23 cellular contexts compared by ENCODE assay signal in the genomic region with DNA sequence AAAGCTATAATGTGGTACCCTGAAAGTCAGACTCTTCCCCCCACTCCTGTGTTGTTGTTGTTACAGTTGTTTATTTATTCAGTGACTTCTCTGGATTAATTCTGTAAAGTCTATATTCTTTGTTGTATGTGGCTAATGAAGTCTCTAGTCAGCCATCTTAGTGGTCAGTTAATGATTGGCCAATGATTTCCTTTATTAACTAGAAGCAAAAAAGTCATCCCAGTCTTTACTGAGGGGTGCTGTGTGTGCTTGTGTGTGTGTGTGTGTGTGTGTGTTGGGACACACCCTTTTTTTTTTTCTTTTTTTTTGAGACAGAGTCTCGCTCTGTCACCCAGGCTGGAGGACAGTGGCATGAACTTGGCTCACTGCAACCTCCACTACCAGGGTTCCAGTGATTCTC.
"Had no signal": no experiment of that assay in that cellular context is flagged by ENCODE, and none has a peak within 500 bp of the region (broad histone marks: within the 10 kb centered on the region; RNA-seq: fewer than 3 reads in every experiment).

No MANE protein-coding gene starts in this region.

- ATAC-seq: natural killer cell treated with Interleukin-12 subunit alpha and Interleukin-12 subunit beta and Interleukin-15 and Interleukin-18, amount 100 ng/mL, for 72 hours; pancreas; right lobe of liver; stimulated activated memory B cell treated with anti-CD40 and anti-IgM and Interleukin-4, amounts not matched to agents 10 μg/mL and 1 μg/mL and 100 μg/mL, for 72 hours; stimulated activated naive CD8-positive, alpha-beta T cell treated with anti-CD3 and anti-CD28 coated beads, Interleukin-15, amount 100 ng/mL, for 72 hours; upper lobe of right lung had no signal

- H3K27ac ChIP-seq: left ventricle myocardium inferior, pancreas, prostate gland, right lobe of liver, testis, thyroid gland, transverse colon, upper lobe of right lung had no signal

- DNase-seq: hippocampal formation; left ventricle myocardium inferior; mesendoderm; naive B cell; pancreas; posterior cingulate gyrus; right lobe of liver; stimulated activated CD4-positive, alpha-beta T cell treated with anti-CD3 and anti-CD28 coated beads, Interleukin-1b, Interleukin-23, amount 100 ng/mL, for 48 hours; stimulated activated CD4-positive, alpha-beta T cell treated with anti-CD3 and anti-CD28 coated beads, Interleukin-2, amount 100 ng/mL, for 48 hours; stimulated activated CD4-positive, alpha-beta T cell treated with anti-CD3 and anti-CD28 coated beads, Interleukin-4, amount 100 ng/mL, for 4 hours; stimulated activated CD8-positive, alpha-beta memory T cell treated with anti-CD3 and anti-CD28 coated beads, Interleukin-4, amount 100 ng/mL, for 48 hours; stimulated activated naive CD4-positive, alpha-beta T cell treated with Interleukin-2 at 50 U/mL for 16 hours; stimulated activated naive CD8-positive, alpha-beta T cell treated with anti-CD3 and anti-CD28 coated beads, Interleukin-15, amount 100 ng/mL, for 72 hours; substantia nigra; testis; thyroid gland; transverse colon; upper lobe of right lung had no signal

- FAIRE-seq: keratinocyte, pancreas, urothelium cell line had no signal
